ENCODE assay signal across 11 cellular contexts in the genomic region with DNA sequence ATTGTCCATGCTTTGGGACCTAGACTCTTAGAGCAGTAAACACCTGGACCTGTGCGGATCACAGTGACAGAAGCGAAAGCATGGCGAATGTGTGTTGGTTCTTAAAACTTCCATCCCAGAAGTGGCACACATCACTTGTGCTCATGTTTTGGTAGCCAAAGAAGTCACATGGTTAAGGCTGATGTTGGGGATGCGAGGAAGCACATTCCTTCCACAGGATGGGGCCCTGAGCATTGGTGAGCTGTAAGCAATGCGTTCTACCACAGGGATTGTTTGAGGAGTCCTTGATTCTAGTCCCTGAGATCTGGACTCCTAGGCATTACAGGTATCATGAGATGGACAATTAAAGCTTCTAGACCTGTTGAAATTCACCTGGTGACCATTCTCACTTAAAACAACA.
"Had no signal": no experiment of that assay in that cellular context is flagged by ENCODE, and none has a peak within 500 bp of the region (broad histone marks: within the 10 kb centered on the region; RNA-seq: fewer than 3 reads in every experiment).

No MANE protein-coding gene starts in this region.

- H3K4me3 ChIP-seq: colonic mucosa, heart left ventricle, pancreas had no signal

- H3K27ac ChIP-seq: colonic mucosa, heart left ventricle, pancreas had no signal

- H3K4me1 ChIP-seq: colonic mucosa, heart left ventricle, pancreas had no signal

- FAIRE-seq: frontal cortex, pancreas had no signal

- H3K9me3 ChIP-seq: colonic mucosa, heart left ventricle, pancreas had no signal

- DNase-seq: activated CD4-positive, alpha-beta memory T cell treated with anti-CD3 and anti-CD28 coated beads for 36 hours; activated T-cell treated with anti-CD3 and anti-CD28 coated beads, Interleukin-2, amount 50 U/mL, for 48 hours; aorta; colonic mucosa; heart left ventricle; kidney glomerular epithelial cell; pancreas; retina; stimulated activated CD4-positive, alpha-beta T cell treated with anti-CD3 and anti-CD28 coated beads, Interleukin-15, amount 100 ng/mL, for 24 hours; stimulated activated CD4-positive, alpha-beta T cell treated with anti-CD3 and anti-CD28 coated beads, Interleukin-4, amount 100 ng/mL, for 24 hours had no signal

- ATAC-seq: heart left ventricle, pancreas had no signal

- H3K27me3 ChIP-seq: colonic mucosa, pancreas had no signal

- H3K36me3 ChIP-seq: colonic mucosa, heart left ventricle, pancreas had no signal
